In the genomic region with DNA sequence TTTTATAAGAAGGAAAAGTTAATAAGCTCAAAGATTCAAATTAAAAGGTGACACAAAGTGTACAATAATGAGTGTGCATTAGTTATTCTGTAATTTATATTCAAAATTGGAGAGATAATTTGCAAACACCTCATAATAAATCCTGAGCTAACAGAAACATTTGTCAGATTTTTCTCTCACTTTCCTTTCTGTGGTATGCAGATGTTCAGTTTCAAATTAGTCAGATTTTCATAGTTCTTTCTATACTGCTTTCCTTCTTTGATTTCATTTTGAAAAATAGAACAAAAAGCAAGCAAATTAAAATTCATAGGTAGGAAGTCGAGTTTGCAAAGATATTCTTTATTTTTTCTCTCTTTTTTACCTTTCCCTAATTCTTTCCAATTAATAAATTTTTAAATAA, we compare ENCODE assay signal across 21 cellular contexts.
DNase-seq lines count a peak whose midpoint lies in the region; ATAC-seq, FAIRE-seq and TF ChIP-seq lines count a peak whose summit lies in the region.
"Had no signal": no experiment of that assay in that cellular context is flagged by ENCODE, and none has a peak within 500 bp of the region (broad histone marks: within the 10 kb centered on the region; RNA-seq: fewer than 3 reads in every experiment).

No MANE protein-coding gene starts in this region.

- no peaks in the 10 kb centered on the region for H3K9me3 ChIP-seq in MM.1S (replicated peaks; ENCODE audit: insufficient read depth, low read length)
- H3K9me3 ChIP-seq: HAP-1 had no signal

- no peaks in the 10 kb centered on the region for H3K27me3 ChIP-seq in MM.1S (replicated peaks; ENCODE audit: insufficient read depth, low read length)

- FAIRE-seq in frontal cortex (lab: Jason Lieb, UNC), result peak; percentile 40
- FAIRE-seq in GM12892 (lab: Jason Lieb, UNC), result no peak
- FAIRE-seq: G401.6, GM18507, GM19239, H54 had no signal

- no peaks in the 10 kb centered on the region for H3K79me2 ChIP-seq in MM.1S (ENCODE audit: low read length)

- no peaks in the 10 kb centered on the region for H3K36me3 ChIP-seq in MM.1S (replicated peaks; ENCODE audit: insufficient read depth, low read length)
- H3K36me3 ChIP-seq: HAP-1 had no signal

- DNase-seq in MM.1S, result peak; percentile 8
- no peak for DNase-seq in frontal cortex (ENCODE audit: low spot score in 2 of 2)
- no peak for DNase-seq in GM12892 (ENCODE audit: insufficient read length)
- DNase-seq in GM20000 (ENCODE audit: low spot score), result no peak
- no peak for DNase-seq in NCI-H1417 (lab: John Stamatoyannopoulos, UW)
- DNase-seq: C1 segment of cervical spinal cord; Calu3; CD4-positive, alpha-beta memory T cell; COR-L47; DMS153; DND-41; GOT3; HFFc6 had no signal

- TF ChIP-seq CTCF in MM.1S (IDR thresholded peaks at IDR 0.05; ENCODE audit: low read length) (no peak), GM20000 (IDR thresholded peaks at IDR 0.05; ENCODE audit: extremely low read depth, missing control alignments) (no peak)

- no peak overlapping the region for H3K4me2 ChIP-seq in MM.1S (ENCODE audit: low read depth, low read length)

- H4K20me1 ChIP-seq in MM.1S (ENCODE audit: insufficient read depth, low read length), result no peaks in the 10 kb centered on the region

- peak; percentile 61 for ATAC-seq in GM18870 (IDR thresholded peaks at IDR 0.05; ENCODE audit: unreplicated experiment)
- ATAC-seq in HG03159 (IDR thresholded peaks at IDR 0.05; ENCODE audit: unreplicated experiment), result peak; percentile 61
- ATAC-seq in HG03135 (IDR thresholded peaks at IDR 0.05; ENCODE audit: unreplicated experiment), result no peak

- 0 out of 2 replicates have a peak, but pooled peaks cover 4% of the 10 kb centered on the region for H3K4me1 ChIP-seq in MM.1S (ENCODE audit: low read length)
- H3K4me1 ChIP-seq: HAP-1 had no signal

- no peak overlapping the region for H3K27ac ChIP-seq in MM.1S (ENCODE audit: low read length)

- no peak overlapping the region for H3K9ac ChIP-seq in MM.1S (ENCODE audit: low read length)

- no peaks in the 10 kb centered on the region for H3K9me2 ChIP-seq in MM.1S (replicated peaks; ENCODE audit: insufficient read depth, low read length)

- TF ChIP-seq POLR2A in GM12892 (IDR thresholded peaks at IDR 0.05; ENCODE audit: low read depth, low read length), result no peak

- no peak overlapping the region for H2AFZ ChIP-seq in MM.1S (ENCODE audit: low read length)

- no peak overlapping the region for H3K4me3 ChIP-seq in MM.1S (ENCODE audit: low read length)
- H3K4me3 ChIP-seq: HAP-1 had no signal

- 0 out of 2 replicates have a peak, but pooled peaks cover 4% of the 10 kb centered on the region for H3F3A ChIP-seq in MM.1S (ENCODE audit: insufficient read depth, low read length)
